In the genomic region with DNA sequence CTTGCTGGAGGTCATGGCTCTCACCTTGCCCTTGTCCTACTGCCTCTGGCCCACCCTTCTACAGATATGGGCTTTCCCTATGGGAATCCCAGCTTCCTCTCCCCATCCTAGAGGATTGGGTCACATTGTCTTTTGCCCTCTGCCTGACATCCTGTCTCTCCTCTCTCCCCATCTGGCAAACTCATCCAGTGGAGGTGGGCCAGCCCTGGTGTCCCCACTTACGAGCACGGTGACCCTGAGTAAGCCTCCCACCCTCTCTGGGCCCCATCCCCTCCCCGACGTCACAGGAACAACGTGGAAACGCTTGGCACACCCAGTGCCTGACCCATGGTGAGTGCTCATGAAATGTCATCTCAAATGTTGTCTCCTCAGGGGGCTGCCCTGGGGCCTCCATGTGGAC, we compare ENCODE assay signal across 31 cellular contexts. TPM values are rescaled to one million over a fixed set of nuclear protein-coding genes. Genes with fewer than 3 reads are reported as not detected.
DNase-seq lines count a peak whose midpoint lies in the region; ATAC-seq lines count a peak whose summit lies in the region.
"Had no signal": no experiment of that assay in that cellular context is flagged by ENCODE, and none has a peak within 500 bp of the region (broad histone marks: within the 10 kb centered on the region; RNA-seq: fewer than 3 reads in every experiment).

No MANE protein-coding gene starts in this region.

- peaks cover 93% of the 10 kb centered on the region for H3K4me1 Mint-ChIP-seq in activated CD4-positive, alpha-beta T cell treated with anti-CD3 and anti-CD28 coated beads, Interleukin-2, amount 10 ng/mL, durations not matched to agents 7 days and 5 days
- H3K4me1 Mint-ChIP-seq in activated CD4-positive, alpha-beta T cell treated with anti-CD3 and anti-CD28 coated beads, Interleukin-2, amount 10 ng/mL, durations not matched to agents 24 days and 14 days, result peaks cover 75% of the 10 kb centered on the region
- peaks cover 64 to 83% (median 74%) of the 10 kb centered on the region in 3 donors for H3K4me1 Mint-ChIP-seq in IgD-negative memory B cell
- no peaks in the 10 kb centered on the region for H3K4me1 Mint-ChIP-seq in dendritic cell treated with granulocyte-macrophage colony-stimulating factor and Interleukin-4, amounts not matched to agents 40 ng/mL and 50 ng/mL, for 4 days (ENCODE audit: low read depth)
- H3K4me1 Mint-ChIP-seq in stimulated activated naive B cell treated with anti-CD40 and anti-IgM and Interleukin-4, amounts not matched to agents 10 μg/mL and 1 μg/mL and 100 μg/mL, for 72 hours, result peaks cover 63 to 87% of the 10 kb centered on the region in 2 donors

- H3K27ac ChIP-seq in GM23248, result no peak overlapping the region
- H3K27ac ChIP-seq: cardiac muscle cell, colonic mucosa, right lobe of liver, suprapubic skin had no signal

- no peak overlapping the region for H3K4me2 ChIP-seq in GM23248 (ENCODE audit: unreplicated experiment)

- H3K9ac ChIP-seq in GM23248, result no peak overlapping the region

- no peak overlapping the region for H3K4me3 ChIP-seq in GM23248
- H3K4me3 ChIP-seq: cardiac muscle cell, colonic mucosa, right lobe of liver, suprapubic skin had no signal

- CTCF ChIA-PET in activated CD4-positive, alpha-beta T cell treated with anti-CD3 and anti-CD28 coated beads, Interleukin-2, amount 10 ng/mL, durations not matched to agents 7 days and 5 days (lab: Charles Lee), result no interaction called here

- WGBS in GM23248 (ENCODE audit: low coverage in 1 of 2, low lambda C conversion rate in 2 of 2, missing lambda C conversion rate in 2 of 2), 2 experiments, result 29 to 30% methylated on average over 6 of the region's 6 CpGs

- POLR2A ChIA-PET in activated CD4-positive, alpha-beta T cell treated with anti-CD3 and anti-CD28 coated beads, Interleukin-2, amount 10 ng/mL, durations not matched to agents 7 days and 5 days (lab: Charles Lee), result no interaction called here

- intact Hi-C loops in activated CD4-positive, alpha-beta T cell treated with anti-CD3 and anti-CD28 coated beads, Interleukin-2, amount 10 ng/mL, durations not matched to agents 24 days and 14 days (cut with micrococcal nuclease), result loop anchor here (5.0 kb wide), 1 partner anchor 38 kb away; no protein-coding TSS in a partner anchor
- intact Hi-C loops in dendritic cell treated with granulocyte-macrophage colony-stimulating factor and Interleukin-4, amounts not matched to agents 40 ng/mL and 50 ng/mL, for 4 days (cut with micrococcal nuclease), result no loop called here

- no peaks in the 10 kb centered on the region for H3K27me3 Mint-ChIP-seq in activated CD4-positive, alpha-beta T cell treated with anti-CD3 and anti-CD28 coated beads, Interleukin-2, amount 10 ng/mL, durations not matched to agents 7 days and 5 days
- H3K27me3 Mint-ChIP-seq in activated CD4-positive, alpha-beta T cell treated with anti-CD3 and anti-CD28 coated beads, Interleukin-2, amount 10 ng/mL, durations not matched to agents 24 days and 14 days, result no peaks in the 10 kb centered on the region
- H3K27me3 Mint-ChIP-seq in IgD-negative memory B cell, result no peaks in the 10 kb centered on the region
- H3K27me3 Mint-ChIP-seq in dendritic cell treated with granulocyte-macrophage colony-stimulating factor and Interleukin-4, amounts not matched to agents 40 ng/mL and 50 ng/mL, for 4 days, result peaks cover 60% of the 10 kb centered on the region
- H3K27me3 Mint-ChIP-seq in stimulated activated naive B cell treated with anti-CD40 and anti-IgM and Interleukin-4, amounts not matched to agents 10 μg/mL and 1 μg/mL and 100 μg/mL, for 72 hours, result no peaks in the 10 kb centered on the region
- H3K27me3 Mint-ChIP-seq: activated CD4-positive, alpha-beta memory T cell treated with anti-CD3 and anti-CD28 coated beads for 36 hours had no signal

- H3K79me2 ChIP-seq in GM23248 (ENCODE audit: insufficient read depth), result no peaks in the 10 kb centered on the region

- H3K9me3 Mint-ChIP-seq in activated CD4-positive, alpha-beta T cell treated with anti-CD3 and anti-CD28 coated beads, Interleukin-2, amount 10 ng/mL, durations not matched to agents 7 days and 5 days, result peaks cover 3% of the 10 kb centered on the region
- H3K9me3 Mint-ChIP-seq in activated CD4-positive, alpha-beta T cell treated with anti-CD3 and anti-CD28 coated beads, Interleukin-2, amount 10 ng/mL, durations not matched to agents 24 days and 14 days, result peaks cover 4% of the 10 kb centered on the region
- no peaks in the 10 kb centered on the region for H3K9me3 Mint-ChIP-seq in IgD-negative memory B cell
- H3K9me3 Mint-ChIP-seq in dendritic cell treated with granulocyte-macrophage colony-stimulating factor and Interleukin-4, amounts not matched to agents 40 ng/mL and 50 ng/mL, for 4 days, result no peaks in the 10 kb centered on the region
- peaks cover 0 to 3% of the 10 kb centered on the region in 2 donors for H3K9me3 Mint-ChIP-seq in stimulated activated naive B cell treated with anti-CD40 and anti-IgM and Interleukin-4, amounts not matched to agents 10 μg/mL and 1 μg/mL and 100 μg/mL, for 72 hours
- H3K9me3 Mint-ChIP-seq: activated CD4-positive, alpha-beta memory T cell treated with anti-CD3 and anti-CD28 coated beads for 36 hours; endodermal cell had no signal

- peaks cover 9% of the 10 kb centered on the region for H3K36me3 Mint-ChIP-seq in activated CD4-positive, alpha-beta T cell treated with anti-CD3 and anti-CD28 coated beads, Interleukin-2, amount 10 ng/mL, durations not matched to agents 7 days and 5 days (ENCODE audit: low read depth)
- peaks cover 5% of the 10 kb centered on the region for H3K36me3 Mint-ChIP-seq in activated CD4-positive, alpha-beta T cell treated with anti-CD3 and anti-CD28 coated beads, Interleukin-2, amount 10 ng/mL, durations not matched to agents 24 days and 14 days (ENCODE audit: low read depth)
- peaks cover 6% of the 10 kb centered on the region for H3K36me3 Mint-ChIP-seq in IgD-negative memory B cell
- H3K36me3 Mint-ChIP-seq in dendritic cell treated with granulocyte-macrophage colony-stimulating factor and Interleukin-4, amounts not matched to agents 40 ng/mL and 50 ng/mL, for 4 days (ENCODE audit: low read depth), result no peaks in the 10 kb centered on the region
- peaks cover 0 to 7% of the 10 kb centered on the region in 2 donors for H3K36me3 Mint-ChIP-seq in stimulated activated naive B cell treated with anti-CD40 and anti-IgM and Interleukin-4, amounts not matched to agents 10 μg/mL and 1 μg/mL and 100 μg/mL, for 72 hours
- H3K36me3 Mint-ChIP-seq: activated CD4-positive, alpha-beta memory T cell treated with anti-CD3 and anti-CD28 coated beads for 36 hours; WTC11 had no signal

- H4K20me1 ChIP-seq in GM23248 (ENCODE audit: insufficient read depth), result no peaks in the 10 kb centered on the region

- DNase-seq in activated CD4-positive, alpha-beta T cell treated with anti-CD3 and anti-CD28 coated beads, Interleukin-2, amount 10 ng/mL, durations not matched to agents 7 days and 5 days, result no peak
- no peak for DNase-seq in activated CD4-positive, alpha-beta T cell treated with anti-CD3 and anti-CD28 coated beads, Interleukin-2, amount 10 ng/mL, durations not matched to agents 24 days and 14 days
- DNase-seq in stimulated activated naive B cell treated with anti-CD40 and anti-IgM and Interleukin-4, amounts not matched to agents 10 μg/mL and 1 μg/mL and 100 μg/mL, for 72 hours, result no peak
- DNase-seq in GM23248 (no peak), hippocampal formation (lab: John Stamatoyannopoulos, UW) (no peak)
- DNase-seq: activated CD4-positive, alpha-beta memory T cell treated with anti-CD3 and anti-CD28 coated beads for 36 hours; activated gamma-delta T cell treated with Interleukin-2 at 50 U/mL for 16 hours; aorta; colonic mucosa; COR-L47; DMS53; endodermal cell; foreskin fibroblast; GF-D8; head of caudate nucleus; NCI-H1105; NCI-H1930; NCI-H526 treated with DMSO at 0.1 percent for 48 hours; right lobe of liver; SHP77; stimulated activated CD4-positive, alpha-beta T cell treated with anti-CD3 and anti-CD28 coated beads, Interleukin-4, amount 100 ng/mL, for 1 hour; stimulated activated naive CD4-positive, alpha-beta T cell had no signal

- no peaks in the 10 kb centered on the region for H3K9me2 ChIP-seq in GM23248 (ENCODE audit: insufficient read depth)

- H3K9me3 ChIP-seq in GM23248 (ENCODE audit: low read depth), result no peaks in the 10 kb centered on the region
- H3K9me3 ChIP-seq: colonic mucosa, right lobe of liver, suprapubic skin had no signal

- no peak for ATAC-seq in stimulated activated naive B cell treated with anti-CD40 and anti-IgM and Interleukin-4, amounts not matched to agents 10 μg/mL and 1 μg/mL and 100 μg/mL, for 72 hours (replicated peaks)
- no peak for ATAC-seq in GM19324 (IDR thresholded peaks at IDR 0.05; ENCODE audit: low FRiP score, unreplicated experiment)
- ATAC-seq: esophagus mucosa, HCT116, Panc1, right lobe of liver, WTC11 had no signal

- H3K27me3 ChIP-seq in GM23248 (replicated peaks; ENCODE audit: insufficient read depth), result peaks cover 12% of the 10 kb centered on the region; the same call in 1 of the 2 replicates
- H3K27me3 ChIP-seq: colonic mucosa, right lobe of liver had no signal

- peak overlapping the region; percentile 44 for H3K27ac Mint-ChIP-seq in activated CD4-positive, alpha-beta T cell treated with anti-CD3 and anti-CD28 coated beads, Interleukin-2, amount 10 ng/mL, durations not matched to agents 7 days and 5 days
- H3K27ac Mint-ChIP-seq in activated CD4-positive, alpha-beta T cell treated with anti-CD3 and anti-CD28 coated beads, Interleukin-2, amount 10 ng/mL, durations not matched to agents 24 days and 14 days, result no peak overlapping the region
- peak overlapping the region; percentile 48 to 98 (median 90) for H3K27ac Mint-ChIP-seq in IgD-negative memory B cell
- H3K27ac Mint-ChIP-seq in dendritic cell treated with granulocyte-macrophage colony-stimulating factor and Interleukin-4, amounts not matched to agents 40 ng/mL and 50 ng/mL, for 4 days, result peak overlapping the region; percentile 13
- H3K27ac Mint-ChIP-seq in stimulated activated naive B cell treated with anti-CD40 and anti-IgM and Interleukin-4, amounts not matched to agents 10 μg/mL and 1 μg/mL and 100 μg/mL, for 72 hours, result peak overlapping the region; percentile 20
- H3K27ac Mint-ChIP-seq: endodermal cell, WTC11 had no signal

- no peak overlapping the region for H2AFZ ChIP-seq in GM23248

- in situ Hi-C loops in GM23248 (cut with MboI), result no loop called here

- H3K4me1 ChIP-seq in GM23248 (ENCODE audit: insufficient read depth), result no peaks in the 10 kb centered on the region
- H3K4me1 ChIP-seq: colonic mucosa, right lobe of liver had no signal

- no peaks in the 10 kb centered on the region for H3K36me3 ChIP-seq in GM23248 (ENCODE audit: low read depth)
- H3K36me3 ChIP-seq: cardiac muscle cell, colonic mucosa, right lobe of liver, suprapubic skin had no signal

- H3F3A ChIP-seq in GM23248 (ENCODE audit: insufficient read depth), result no peaks in the 10 kb centered on the region

- no peak overlapping the region for H3K4me3 Mint-ChIP-seq in activated CD4-positive, alpha-beta T cell treated with anti-CD3 and anti-CD28 coated beads, Interleukin-2, amount 10 ng/mL, durations not matched to agents 7 days and 5 days
- no peak overlapping the region for H3K4me3 Mint-ChIP-seq in activated CD4-positive, alpha-beta T cell treated with anti-CD3 and anti-CD28 coated beads, Interleukin-2, amount 10 ng/mL, durations not matched to agents 24 days and 14 days
- peak overlapping the region in 2 of 4 donors; percentile 36 to 74 for H3K4me3 Mint-ChIP-seq in IgD-negative memory B cell
- H3K4me3 Mint-ChIP-seq in dendritic cell treated with granulocyte-macrophage colony-stimulating factor and Interleukin-4, amounts not matched to agents 40 ng/mL and 50 ng/mL, for 4 days, result no peak overlapping the region
- no peak overlapping the region for H3K4me3 Mint-ChIP-seq in stimulated activated naive B cell treated with anti-CD40 and anti-IgM and Interleukin-4, amounts not matched to agents 10 μg/mL and 1 μg/mL and 100 μg/mL, for 72 hours
- H3K4me3 Mint-ChIP-seq: activated CD4-positive, alpha-beta memory T cell treated with anti-CD3 and anti-CD28 coated beads for 36 hours; endodermal cell; WTC11 had no signal

RNA-seq across cellular contexts. Expression of gene ID3, which starts 56.1 kb away (rescaled TPM):
- total RNA-seq in activated CD4-positive, alpha-beta T cell treated with anti-CD3 and anti-CD28 coated beads, Interleukin-2, amount 10 ng/mL, durations not matched to agents 7 days and 5 days, result 10 to 100 TPM; 62.7 to 65.2 TPM
- 21.2 and 23.5 TPM in 2 replicates for total RNA-seq in activated CD4-positive, alpha-beta T cell treated with anti-CD3 and anti-CD28 coated beads, Interleukin-2, amount 10 ng/mL, durations not matched to agents 24 days and 14 days
- polyA plus RNA-seq in IgD-negative memory B cell, result 74.0 TPM
- 332 and 376 TPM in 2 replicates for total RNA-seq in GM23248 (2014; rRNA removed; shearing (Covaris generic))
- 680 and 684 TPM in 2 replicates for polyA plus RNA-seq in GM23248 (2016; fragmentation: Nextera tagmentation; extraction: Ambion mirVana)
